23 cellular contexts compared by ENCODE assay signal in genomic region chr11:122002047-122002446, GRCh38.
"Had no signal": no experiment of that assay in that cellular context is flagged by ENCODE, and none has a peak within 500 bp of the region (broad histone marks: within the 10 kb centered on the region; RNA-seq: fewer than 3 reads in every experiment).

No MANE protein-coding gene starts in this region.

- H3K36me3 ChIP-seq: colonic mucosa, esophagus muscularis mucosa, esophagus squamous epithelium, gastrocnemius medialis, gastroesophageal sphincter, heart left ventricle, heart right ventricle had no signal

- H3K4me3 ChIP-seq: colonic mucosa, coronary artery, dorsolateral prefrontal cortex, esophagus muscularis mucosa, esophagus squamous epithelium, gastrocnemius medialis, gastroesophageal sphincter, heart left ventricle, heart right ventricle had no signal

- H3K9me3 ChIP-seq: colonic mucosa, esophagus muscularis mucosa, esophagus squamous epithelium, gastrocnemius medialis, gastroesophageal sphincter, heart left ventricle, heart right ventricle had no signal

- H3K27ac ChIP-seq: colonic mucosa, coronary artery, dorsolateral prefrontal cortex, epithelial cell of prostate, esophagus muscularis mucosa, esophagus squamous epithelium, foreskin keratinocyte, gastrocnemius medialis, gastroesophageal sphincter, heart left ventricle, heart right ventricle had no signal

- DNase-seq: colonic mucosa; cortex of kidney; dermis blood vessel endothelial cell; dorsolateral prefrontal cortex; effector CD4-positive, alpha-beta T cell; effector CD8-positive, alpha-beta T cell; effector memory CD4-positive, alpha-beta T cell; effector memory CD8-positive, alpha-beta T cell; endodermal cell; erythroblast; esophagus squamous epithelium; foreskin fibroblast; foreskin keratinocyte; foreskin melanocyte; gastrocnemius medialis; glutamatergic neuron; head of caudate nucleus; heart left ventricle; heart right ventricle had no signal

- H3K4me1 ChIP-seq: colonic mucosa, esophagus squamous epithelium, foreskin keratinocyte had no signal

- H3K27me3 ChIP-seq: colonic mucosa, dorsolateral prefrontal cortex, esophagus muscularis mucosa, esophagus squamous epithelium, foreskin keratinocyte, gastrocnemius medialis, gastroesophageal sphincter, heart left ventricle, heart right ventricle had no signal
